In the genomic region with DNA sequence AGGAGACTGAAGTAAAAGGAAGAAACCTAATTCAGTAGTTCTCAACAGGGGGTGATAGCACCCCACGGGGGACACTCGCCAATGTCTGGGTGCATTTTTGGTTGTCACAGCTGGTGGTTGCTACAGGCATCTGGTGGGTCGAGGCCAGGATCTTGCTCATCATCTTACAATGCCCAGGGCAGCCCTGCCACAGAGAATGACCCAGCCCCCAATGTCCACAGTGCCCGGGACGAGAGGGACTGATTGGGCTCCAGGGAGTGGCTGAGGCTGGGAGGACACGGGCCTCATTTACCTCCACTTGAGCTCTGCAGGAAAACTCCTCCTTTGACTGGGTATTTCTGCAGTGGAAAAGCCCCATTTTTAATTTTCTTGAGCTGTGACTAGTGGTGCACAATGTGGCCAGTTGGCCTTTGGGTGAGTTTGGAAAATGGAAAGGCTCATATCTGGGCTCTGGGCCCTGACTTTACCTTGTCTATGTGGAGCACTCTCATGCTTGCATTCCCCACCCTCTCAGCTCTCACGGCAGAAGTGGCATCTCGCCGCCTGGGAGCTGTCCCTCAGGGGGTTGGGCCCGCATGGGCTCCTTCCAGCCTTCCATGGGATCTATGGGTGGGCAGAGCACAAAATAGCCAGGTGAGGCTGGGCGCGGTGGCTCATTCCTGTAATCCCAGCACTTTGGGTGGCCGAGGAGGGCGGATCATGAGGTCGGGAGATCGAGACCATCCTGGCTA, we compare ENCODE assay signal across 11 cellular contexts. TPM values are rescaled to one million over a fixed set of nuclear protein-coding genes. Genes with fewer than 3 reads are reported as not detected.
"Had no signal": no experiment of that assay in that cellular context is flagged by ENCODE, and none has a peak within 500 bp of the region (broad histone marks: within the 10 kb centered on the region; RNA-seq: fewer than 3 reads in every experiment).

No MANE protein-coding gene starts in this region.

- H3K9me3 ChIP-seq: ascending aorta, ovary had no signal

- H3K4me1 ChIP-seq: ascending aorta had no signal

- H3K4me3 ChIP-seq: ascending aorta, heart right ventricle, ovary, tibial nerve had no signal

- ATAC-seq: heart right ventricle, left ventricle myocardium superior had no signal

- H3K27me3 ChIP-seq: ascending aorta, ovary, tibial nerve had no signal

- H3K27ac ChIP-seq: ascending aorta, heart right ventricle, ovary, tibial nerve had no signal

- H3K4me1 Mint-ChIP-seq: neural crest cell had no signal

- H3K36me3 ChIP-seq: ascending aorta, heart right ventricle, ovary, tibial nerve had no signal

- DNase-seq: activated CD4-positive, CD25-positive, alpha-beta regulatory T cell; activated naive CD4-positive, alpha-beta T cell; effector CD4-positive, alpha-beta T cell; heart right ventricle; left ventricle myocardium superior; ovary had no signal

- H3K4me3 Mint-ChIP-seq: neural crest cell had no signal

RNA-seq across cellular contexts. Expression of a gene that starts 37.7 kb away (rescaled TPM):
- total RNA-seq: fibroblast of lung, myocyte had no signal
